Comparison of ENCODE assay signal across 8 cellular contexts in genomic region chr5:1521671-1522600, GRCh38. TPM values are rescaled to one million over a fixed set of nuclear protein-coding genes. Genes with fewer than 3 reads are reported as not detected.
DNase-seq lines count a peak whose midpoint lies in the region; ATAC-seq, FAIRE-seq and TF ChIP-seq lines count a peak whose summit lies in the region.

No MANE protein-coding gene starts in this region.

- H3K9ac ChIP-seq in K562 (ENCODE audit: insufficient read depth in 1 of 2, low read depth in 2 of 2, low read length in 2 of 2) = peak overlapping the region; percentile 27 to 73; a peak in 3 of 4 replicates

- H3K4me2 ChIP-seq in K562 (ENCODE audit: insufficient read depth, low read length) = peak overlapping the region; percentile 73; the same call in 1 of the 2 replicates

- no peak for TF ChIP-seq RAD21 in K562 (CRISPR knock-in tag; conservative IDR thresholded peaks at IDR 0.05 in 1 of 2, IDR thresholded peaks at IDR 0.05 in 1 of 2)

- TF ChIP-seq CTCF in GM06990 (IDR thresholded peaks at IDR 0.05; ENCODE audit: insufficient read depth, low read length, poor library complexity, severe bottlenecking) (peak; percentile 5), NB4 (IDR thresholded peaks at IDR 0.05; ENCODE audit: low read depth, low read length) (no peak), K562 (IDR thresholded peaks at IDR 0.05 in 2 of 3, conservative IDR thresholded peaks at IDR 0.05 in 1 of 3; ENCODE audit: insufficient read depth in 2 of 3, low read depth in 1 of 3, low read length in 3 of 3) (no peak), tibial artery (IDR thresholded peaks at IDR 0.05) (no peak)

- FAIRE-seq in K562 (lab: Jason Lieb, UNC) (no peak), GM12892 (lab: Jason Lieb, UNC) (no peak)

- H3K27ac ChIP-seq in K562 (ENCODE audit: extremely low read depth, low read depth, low read length) (no peak overlapping the region), tibial artery (no peak overlapping the region)

- peaks cover 16 to 57% of the 10 kb centered on the region in 2 experiments; a peak in 3 of 5 replicates for H3K4me1 ChIP-seq in K562 (replicated peaks in 1 of 2; ENCODE audit: control insufficient read depth in 2 of 2, insufficient read depth in 2 of 2, low read length in 2 of 2)
- peaks cover 0 to 29% (median 22%) of the 10 kb centered on the region in 4 donors for H3K4me1 ChIP-seq in tibial artery

- ATAC-seq in K562 = peak; percentile 7; the same call in 1 of the 3 replicates
- ATAC-seq in left colon = no peak
- no peak for ATAC-seq in GM19467 (IDR thresholded peaks at IDR 0.05; ENCODE audit: unreplicated experiment)

- H3K9me3 ChIP-seq in K562 (replicated peaks; ENCODE audit: control insufficient read depth, insufficient read depth, low read depth, low read length) = no peaks in the 10 kb centered on the region
- H3K9me3 ChIP-seq in tibial artery = no peaks in the 10 kb centered on the region

- no peaks in the 10 kb centered on the region for H3K9me1 ChIP-seq in K562 (ENCODE audit: control insufficient read depth, insufficient read depth, low read length)

- intact Hi-C loops in K562 (cut with micrococcal nuclease) = no loop called here
- intact Hi-C loops in left colon (cut with DNase I, micrococcal nuclease) = no loop called here
- intact Hi-C loops in tibial artery (cut with DNase I; ENCODE audit: low total_unique reads) = loop anchor here (10.0 kb wide), 1 partner anchor 113 kb away; no protein-coding TSS in a partner anchor

- CTCF ChIA-PET in K562 (lab: Yijun Ruan, JAX; ENCODE audit: low intra/inter-chr PET ratio) = no interaction called here

- H3K27me3 ChIP-seq in GM06990 (replicated peaks; ENCODE audit: control insufficient read depth, insufficient read depth, low read length) (no peaks in the 10 kb centered on the region), K562 (ENCODE audit: control insufficient read depth in 2 of 2, insufficient read depth in 2 of 2, low read length in 2 of 2) (no peaks in the 10 kb centered on the region), tibial artery (no peaks in the 10 kb centered on the region)

- DNase-seq in GM06990 (ENCODE audit: extremely low read depth, insufficient read length) (no peak), NB4 (ENCODE audit: low read depth) (peak; percentile 78), K562 (ENCODE audit: extremely low read depth in 1 of 4, low spot score in 3 of 4) (peak in 3 of 4 experiments; percentile 32 to 74 (median 63)), left colon (peak; percentile 15 to 22), tibial artery (peak; percentile 17 to 61), GM12892 (ENCODE audit: insufficient read length) (no peak), SKM-1 treated with dmso at 0.1 percent for 144 hours (lab: John Stamatoyannopoulos, UW; ENCODE audit: unreplicated experiment) (no peak)

- no peak overlapping the region for H2AFZ ChIP-seq in K562 (ENCODE audit: low read depth, low read length)

- WGBS in K562 (ENCODE audit: insufficient coverage, low coverage, missing lambda C conversion rate) = 58% methylated on average over 21 of the region's 28 CpGs

- H3K36me3 ChIP-seq in GM06990 (ENCODE audit: control insufficient read depth, insufficient read depth, low read length) = peaks cover 25% of the 10 kb centered on the region
- peaks cover 9% of the 10 kb centered on the region; the same call in 1 of the 3 replicates for H3K36me3 ChIP-seq in K562 (ENCODE audit: control insufficient read depth, insufficient read depth, low read length)
- peaks cover 0 to 37% (median 6%) of the 10 kb centered on the region in 3 donors for H3K36me3 ChIP-seq in tibial artery

- no TSS peak for BruUV-seq in K562 (replicated peaks; lab: Mats Ljungman, UMichigan)

- TF ChIP-seq POLR2A in NB4 (IDR thresholded peaks at IDR 0.05; ENCODE audit: extremely low read depth, insufficient read length) = no peak
- no peak for TF ChIP-seq POLR2A in K562 (conservative IDR thresholded peaks at IDR 0.05)
- no peak for TF ChIP-seq POLR2A in GM12892 (IDR thresholded peaks at IDR 0.05; ENCODE audit: low read depth, low read length)

- TF ChIP-seq EP300 in K562 (IDR thresholded peaks at IDR 0.05; ENCODE audit: low read length) = no peak

- H3K4me3 ChIP-seq in GM06990 (replicated peaks; ENCODE audit: low read depth, low read length) (peak overlapping the region; percentile 85), NB4 (ENCODE audit: low read depth, low read length) (peak overlapping the region; percentile 62), K562 (no peak overlapping the region), tibial artery (peak overlapping the region; percentile 65 to 80)

- in situ Hi-C loops in K562 (cut with MboI) = no loop called here

- H4K20me1 ChIP-seq in K562 (replicated peaks; ENCODE audit: control insufficient read depth, insufficient read depth, low read length) = peaks cover 9% of the 10 kb centered on the region

- H3K79me2 ChIP-seq in K562 (ENCODE audit: control insufficient read depth, insufficient read depth, low read length) = peaks cover 11% of the 10 kb centered on the region; the same call in 1 of the 3 replicates

- POLR2A ChIA-PET in K562 (lab: Yijun Ruan, JAX) = interaction anchor here (0.6 to 1.6 kb wide), 3 partner anchors 8 to 13 kb away, joined by 3 to 4 read pairs (median 3); no protein-coding TSS in a partner anchor

TF ChIP-seq in K562, 482 proteins besides CTCF, POLR2A, EP300 and RAD21 (continues in another document):
- TF ChIP-seq CHAMP1 (IDR thresholded peaks at IDR 0.05) = no peak
- no peak for TF ChIP-seq PTBP1 (IDR thresholded peaks at IDR 0.05; ENCODE audit: low read depth, low read length)
- peak in 1 of 3 experiments; percentile 42 for TF ChIP-seq YY1 (IDR thresholded peaks at IDR 0.05; ENCODE audit: borderline replicate concordance in 1 of 3, control insufficient read depth in 1 of 3, extremely low read depth in 1 of 3, insufficient read depth in 3 of 3, insufficient read length in 1 of 3, insufficient replicate concordance in 2 of 3, low read depth in 1 of 3, low read length in 2 of 3)
- TF ChIP-seq STAG1 (CRISPR knock-in tag; IDR thresholded peaks at IDR 0.05; ENCODE audit: borderline replicate concordance) = no peak
- no peak for TF ChIP-seq CHD4 (IDR thresholded peaks at IDR 0.05; ENCODE audit: insufficient read depth, insufficient replicate concordance, low read depth, low read length, poor library complexity, severe bottlenecking)
- TF ChIP-seq NR2C1 (IDR thresholded peaks at IDR 0.05) = no peak
- TF ChIP-seq NR2C1 (tag; IDR thresholded peaks at IDR 0.05) = no peak
- TF ChIP-seq HDGF (IDR thresholded peaks at IDR 0.05) = no peak
- 0 out of 2 replicates have a peak, but pooled peaks have one; percentile 9 for TF ChIP-seq BHLHE40 (IDR thresholded peaks at IDR 0.05; ENCODE audit: low read length)
- TF ChIP-seq HDAC3 (IDR thresholded peaks at IDR 0.05; ENCODE audit: borderline replicate concordance, partially characterized antibody) = no peak
- TF ChIP-seq, protein P1, sequence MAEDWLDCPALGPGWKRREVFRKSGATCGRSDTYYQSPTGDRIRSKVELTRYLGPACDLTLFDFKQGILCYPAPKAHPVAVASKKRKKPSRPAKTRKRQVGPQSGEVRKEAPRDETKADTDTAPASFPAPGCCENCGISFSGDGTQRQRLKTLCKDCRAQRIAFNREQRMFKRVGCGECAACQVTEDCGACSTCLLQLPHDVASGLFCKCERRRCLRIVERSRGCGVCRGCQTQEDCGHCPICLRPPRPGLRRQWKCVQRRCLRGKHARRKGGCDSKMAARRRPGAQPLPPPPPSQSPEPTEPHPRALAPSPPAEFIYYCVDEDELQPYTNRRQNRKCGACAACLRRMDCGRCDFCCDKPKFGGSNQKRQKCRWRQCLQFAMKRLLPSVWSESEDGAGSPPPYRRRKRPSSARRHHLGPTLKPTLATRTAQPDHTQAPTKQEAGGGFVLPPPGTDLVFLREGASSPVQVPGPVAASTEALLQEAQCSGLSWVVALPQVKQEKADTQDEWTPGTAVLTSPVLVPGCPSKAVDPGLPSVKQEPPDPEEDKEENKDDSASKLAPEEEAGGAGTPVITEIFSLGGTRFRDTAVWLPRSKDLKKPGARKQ (CRISPR knock-in tag; IDR thresholded peaks at IDR 0.05) = no peak

RNA-seq across cellular contexts. Expression of gene LPCAT1, which starts 1.8 kb away (rescaled TPM):
- 26.9 and 48.0 TPM in 2 replicates for total RNA-seq in K562 (2011; cell fraction: chromatin; rRNA removed; ENCODE audit: low replicate concordance)
- 30.5 and 38.2 TPM in 2 replicates for total RNA-seq in K562 (2011; cell fraction: nucleolus; rRNA removed)
- total RNA-seq in K562 (2011; cell fraction: nucleoplasm; rRNA removed) = 24.9 and 32.4 TPM in 2 replicates
- total RNA-seq in K562 (2014; rRNA removed) = 13.6 and 13.9 TPM in 2 replicates
- 9.2 and 11.1 TPM in 2 replicates for total RNA-seq in K562 (2014; rRNA removed; fragmentation: Illumina TruSeq; extraction: Trizol)
- 15.5 and 18.4 TPM in 2 replicates for total RNA-seq in K562 (2015; rRNA removed; fragmentation: Illumina TruSeq; extraction: Trizol)
- 18.4 and 20.8 TPM in 2 replicates for total RNA-seq in K562 (2021)
- 17.0 and 20.6 TPM in 2 replicates for polyA plus RNA-seq in K562 (2011; rRNA removed)
- polyA plus RNA-seq in K562 (2011; cell fraction: cytosol; rRNA removed) = 14.5 and 16.7 TPM in 2 replicates
- polyA plus RNA-seq in K562 (2011; cell fraction: nucleus; rRNA removed) = 32.2 and 34.4 TPM in 2 replicates
- 10.5 and 12.5 TPM in 2 replicates for polyA plus RNA-seq in K562 (2012)
- 15.2 TPM in 2 replicates for polyA plus RNA-seq in K562 (2014; fragmentation: Illumina TruSeq; extraction: Trizol)
- polyA plus RNA-seq in K562 (2014; fragmentation: Nextera tagmentation; extraction: Ambion mirVana) = under 1 TPM; 0.14 to 0.53 TPM
- polyA plus RNA-seq in K562 (2014; rRNA removed) = 13.1 and 14.9 TPM in 2 replicates
- polyA minus RNA-seq in K562 (2011; rRNA and poly(A)+ RNA removed) = 10.9 and 14.5 TPM in 2 replicates
- 13.2 and 14.3 TPM in 2 replicates for polyA minus RNA-seq in K562 (2011; cell fraction: cytosol; rRNA and poly(A)+ RNA removed)
- 9.4 and 24.4 TPM in 2 replicates for polyA minus RNA-seq in K562 (2011; cell fraction: nucleus; rRNA and poly(A)+ RNA removed)
- 10 to 100 TPM; 13.8 to 16.7 TPM for total RNA-seq in left colon
- polyA plus RNA-seq in GM12892 (2012; ENCODE audit: missing spikeins) = 63.8 TPM

Comparison
In these comparisons a context has a peak if more than half of its experiments do, and no peak if none do; other contexts are left out.
1. DNase-seq: peak in NB4 (single experiment), K562 (3 of 4), left colon (2 of 2) and tibial artery (2 of 2); none in GM06990 (single experiment), GM12892 (single experiment) and SKM-1 treated with dmso at 0.1 percent for 144 hours (single experiment).